19 cellular contexts compared by ENCODE assay signal in the genomic region with DNA sequence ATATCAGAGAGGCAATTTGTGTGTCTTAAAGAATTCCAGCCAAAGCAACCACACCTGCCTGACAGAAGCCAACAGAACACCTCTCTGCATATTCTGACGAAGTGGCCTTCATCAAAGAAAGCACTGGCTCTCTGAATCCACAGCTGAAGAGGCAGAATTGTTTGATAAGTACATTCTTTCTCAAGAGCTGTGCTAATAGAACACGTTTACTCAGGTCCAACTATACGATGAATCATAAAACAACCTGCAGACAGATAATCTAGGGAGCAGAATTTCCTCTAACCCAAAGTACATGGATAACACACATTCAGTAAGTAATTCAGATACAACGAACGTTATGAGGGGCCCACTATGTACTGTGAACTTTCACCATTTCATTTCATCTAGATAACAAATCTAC. TPM values are rescaled to one million over a fixed set of nuclear protein-coding genes. Genes with fewer than 3 reads are reported as not detected.
"Had no signal": no experiment of that assay in that cellular context is flagged by ENCODE, and none has a peak within 500 bp of the region (broad histone marks: within the 10 kb centered on the region; RNA-seq: fewer than 3 reads in every experiment).

No MANE protein-coding gene starts in this region.

- H3K4me1 Mint-ChIP-seq: activated CD4-positive, alpha-beta T cell treated with anti-CD3 and anti-CD28 coated beads, Interleukin-2, amount 10 ng/mL, durations not matched to agents 7 days and 5 days; activated naive CD4-positive, alpha-beta T cell treated with anti-CD3 and anti-CD28 coated beads, Interleukin-2, amount 10 ng/mL, durations not matched to agents 7 days and 5 days; natural killer cell had no signal

- H3K4me3 ChIP-seq: lower lobe of right lung, prostate gland, sigmoid colon had no signal

- H3K36me3 ChIP-seq: lower lobe of right lung, prostate gland, sigmoid colon had no signal

- H3K4me3 Mint-ChIP-seq: activated CD4-positive, alpha-beta T cell treated with anti-CD3 and anti-CD28 coated beads, Interleukin-2, amount 10 ng/mL, durations not matched to agents 7 days and 5 days; activated naive CD4-positive, alpha-beta T cell treated with anti-CD3 and anti-CD28 coated beads, Interleukin-2, amount 10 ng/mL, durations not matched to agents 7 days and 5 days; natural killer cell; type B pancreatic cell had no signal

- H3K9me3 Mint-ChIP-seq: activated CD4-positive, alpha-beta T cell treated with anti-CD3 and anti-CD28 coated beads, Interleukin-2, amount 10 ng/mL, durations not matched to agents 7 days and 5 days; activated naive CD4-positive, alpha-beta T cell treated with anti-CD3 and anti-CD28 coated beads, Interleukin-2, amount 10 ng/mL, durations not matched to agents 7 days and 5 days; activated T-helper 2 cell treated with anti-CD3 and anti-CD28 coated beads, Interferon-gamma antibody, Interleukin-2, Interleukin-4, amounts not matched to agents 10 μg/mL and 5 μg/mL and 100 μg/mL, durations not matched to agents 14 hours and 24 hours and 36 hours; natural killer cell had no signal

- DNase-seq: activated CD4-positive, alpha-beta T cell treated with anti-CD3 and anti-CD28 coated beads, Interleukin-2, amount 10 ng/mL, durations not matched to agents 7 days and 5 days; activated CD4-positive, CD25-positive, alpha-beta regulatory T cell; activated CD8-positive, alpha-beta memory T cell treated with anti-CD3 and anti-CD28 coated beads for 24 hours; activated naive CD4-positive, alpha-beta T cell treated with anti-CD3 and anti-CD28 coated beads, Interleukin-2, amount 10 ng/mL, durations not matched to agents 7 days and 5 days; central memory CD4-positive, alpha-beta T cell; cortex of kidney; effector CD8-positive, alpha-beta T cell; hypothalamus; lower lobe of right lung; natural killer cell; occipital lobe; sigmoid colon; stimulated activated CD4-positive, alpha-beta T cell treated with anti-CD3 and anti-CD28 coated beads, Interleukin-12 subunit alpha, Interleukin-12 subunit beta, amount 100 ng/mL, for 4 hours; stimulated activated naive CD4-positive, alpha-beta T cell; substantia nigra; T-helper 2 cell had no signal

- H3K27ac ChIP-seq: lower lobe of right lung, prostate gland, sigmoid colon had no signal

- H3K9me3 ChIP-seq: lower lobe of right lung, prostate gland, sigmoid colon had no signal

- H3K27ac Mint-ChIP-seq: activated CD4-positive, alpha-beta T cell treated with anti-CD3 and anti-CD28 coated beads, Interleukin-2, amount 10 ng/mL, durations not matched to agents 7 days and 5 days; activated naive CD4-positive, alpha-beta T cell treated with anti-CD3 and anti-CD28 coated beads, Interleukin-2, amount 10 ng/mL, durations not matched to agents 7 days and 5 days; activated T-helper 2 cell treated with anti-CD3 and anti-CD28 coated beads, Interferon-gamma antibody, Interleukin-2, Interleukin-4, amounts not matched to agents 10 μg/mL and 5 μg/mL and 100 μg/mL, durations not matched to agents 14 hours and 24 hours and 36 hours; natural killer cell; type B pancreatic cell had no signal

- H3K36me3 Mint-ChIP-seq: activated naive CD4-positive, alpha-beta T cell treated with anti-CD3 and anti-CD28 coated beads, Interleukin-2, amount 10 ng/mL, durations not matched to agents 7 days and 5 days; natural killer cell; type B pancreatic cell had no signal

RNA-seq across cellular contexts. Expression of gene ALDH1A2, which starts 25.4 kb away (rescaled TPM):
- total RNA-seq: activated CD4-positive, alpha-beta T cell treated with anti-CD3 and anti-CD28 coated beads, Interleukin-2, amount 10 ng/mL, durations not matched to agents 7 days and 5 days had no signal
